Comparison of ENCODE assay signal across 1 cellular context in the genomic region with DNA sequence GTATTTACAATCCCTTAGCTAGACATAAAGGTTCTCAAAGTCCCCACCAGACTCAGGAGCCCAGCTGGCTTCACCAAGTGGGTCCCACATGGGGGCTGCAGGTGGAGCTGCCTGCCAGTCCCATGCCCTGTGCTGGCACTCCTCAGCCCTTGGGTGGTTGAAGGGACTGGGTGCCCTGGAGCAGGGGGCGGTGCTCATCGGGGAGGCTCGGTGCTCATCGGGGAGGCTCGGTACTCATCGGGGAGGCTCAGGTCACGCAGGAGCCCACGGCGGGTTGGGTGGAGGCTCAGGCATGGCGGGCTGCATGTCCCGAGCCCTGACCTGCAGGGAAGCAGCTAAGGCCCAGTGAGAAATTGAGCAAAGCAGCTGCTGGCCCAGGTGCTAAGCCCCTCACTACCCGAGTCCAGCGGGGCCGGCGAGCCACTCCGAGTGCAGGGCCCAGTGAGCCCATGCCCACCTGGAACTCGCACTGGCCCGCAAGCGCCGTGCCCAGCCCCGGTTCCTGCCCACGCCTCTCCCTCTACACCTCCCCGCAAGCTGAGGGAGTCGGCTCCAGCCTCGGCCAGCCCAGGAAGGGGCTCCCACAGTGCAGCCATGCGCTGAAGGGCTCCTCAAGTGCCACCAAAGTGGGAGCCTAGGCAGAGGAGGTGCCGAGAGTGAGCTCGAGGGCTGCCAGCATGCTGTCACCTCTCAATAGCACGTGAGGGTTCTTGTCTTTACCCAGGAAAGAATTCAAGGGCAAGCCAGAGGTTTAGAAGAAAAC. TPM values are rescaled to one million over a fixed set of nuclear protein-coding genes. Genes with fewer than 3 reads are reported as not detected.
"Had no signal": no experiment of that assay in that cellular context is flagged by ENCODE, and none has a peak within 500 bp of the region (broad histone marks: within the 10 kb centered on the region; RNA-seq: fewer than 3 reads in every experiment).

No MANE protein-coding gene starts in this region.

RNA-seq across cellular contexts. Expression of gene FAM90A1, which starts 24.8 kb away (rescaled TPM):
- total RNA-seq: G401 had no signal
